In genomic region chr2:24739355-24740025, GRCh38 we compare ENCODE assay signal across 15 cellular contexts.
"Had no signal": no experiment of that assay in that cellular context is flagged by ENCODE, and none has a peak within 500 bp of the region (broad histone marks: within the 10 kb centered on the region; RNA-seq: fewer than 3 reads in every experiment).

No MANE protein-coding gene starts in this region.

- H3K27me3 Mint-ChIP-seq: activated CD4-positive, alpha-beta memory T cell treated with anti-CD3 and anti-CD28 coated beads for 36 hours; dendritic cell treated with granulocyte-macrophage colony-stimulating factor and Interleukin-4, amounts not matched to agents 40 ng/mL and 50 ng/mL, for 4 days had no signal

- ATAC-seq: esophagus mucosa; lower lobe of right lung; right cardiac atrium; stimulated activated naive CD8-positive, alpha-beta T cell treated with anti-CD3 and anti-CD28 coated beads, Interleukin-15, Interleukin-2, amounts not matched to agents 100 U/mL and 50 U/mL, for 24 hours had no signal

- H3K9me3 Mint-ChIP-seq: activated CD4-positive, alpha-beta memory T cell treated with anti-CD3 and anti-CD28 coated beads for 36 hours; dendritic cell treated with granulocyte-macrophage colony-stimulating factor and Interleukin-4, amounts not matched to agents 40 ng/mL and 50 ng/mL, for 4 days; endodermal cell; mesothelial cell of epicardium had no signal

- H3K27me3 ChIP-seq: adrenal gland had no signal

- H3K4me3 Mint-ChIP-seq: activated CD4-positive, alpha-beta memory T cell treated with anti-CD3 and anti-CD28 coated beads for 36 hours; dendritic cell treated with granulocyte-macrophage colony-stimulating factor and Interleukin-4, amounts not matched to agents 40 ng/mL and 50 ng/mL, for 4 days; endodermal cell; mesothelial cell of epicardium had no signal

- DNase-seq: activated CD4-positive, alpha-beta memory T cell treated with anti-CD3 and anti-CD28 coated beads for 36 hours; activated CD4-positive, alpha-beta T cell treated with anti-CD3 and anti-CD28 coated beads for 1 hour; activated CD8-positive, alpha-beta memory T cell treated with anti-CD3 and anti-CD28 coated beads, Interleukin-2, amount 50 U/mL, for 48 hours; activated naive CD4-positive, alpha-beta T cell treated with anti-CD3 and anti-CD28 coated beads, Interleukin-2, amount 50 U/mL, for 16 hours; adrenal gland; endodermal cell; glutamatergic neuron; lower lobe of right lung; right cardiac atrium; stimulated activated CD4-positive, alpha-beta T cell treated with anti-CD3 and anti-CD28 coated beads, Interleukin-2, amount 100 ng/mL, for 24 hours; stimulated activated naive CD8-positive, alpha-beta T cell treated with anti-CD3 and anti-CD28 coated beads, Interleukin-15, Interleukin-2, amounts not matched to agents 100 U/mL and 50 U/mL, for 24 hours; SW 1271 had no signal

- H3K36me3 Mint-ChIP-seq: activated CD4-positive, alpha-beta memory T cell treated with anti-CD3 and anti-CD28 coated beads for 36 hours had no signal

- H3K27ac ChIP-seq: adrenal gland, lower lobe of right lung had no signal

- H3K4me3 ChIP-seq: adrenal gland, lower lobe of right lung had no signal

- H3K27ac Mint-ChIP-seq: activated CD4-positive, alpha-beta memory T cell treated with anti-CD3 and anti-CD28 coated beads for 36 hours; dendritic cell treated with granulocyte-macrophage colony-stimulating factor and Interleukin-4, amounts not matched to agents 40 ng/mL and 50 ng/mL, for 4 days; endodermal cell; mesothelial cell of epicardium had no signal

- H3K9me3 ChIP-seq: adrenal gland, lower lobe of right lung had no signal
